ENCODE assay signal across 16 cellular contexts in genomic region chr7:6616854-6617643, GRCh38. TPM values are rescaled to one million over a fixed set of nuclear protein-coding genes. Genes with fewer than 3 reads are reported as not detected.
DNase-seq lines count a peak whose midpoint lies in the region; ATAC-seq lines count a peak whose summit lies in the region.
"Had no signal": no experiment of that assay in that cellular context is flagged by ENCODE, and none has a peak within 500 bp of the region (broad histone marks: within the 10 kb centered on the region; RNA-seq: fewer than 3 reads in every experiment).

No MANE protein-coding gene starts in this region.

- H3K27ac Mint-ChIP-seq in activated naive CD4-positive, alpha-beta T cell treated with anti-CD3 and anti-CD28 coated beads, Interleukin-2, amount 50 U/mL, for 24 hours, result no peak overlapping the region
- peak overlapping the region; percentile 38 for H3K27ac Mint-ChIP-seq in activated naive CD8-positive, alpha-beta T cell
- H3K27ac Mint-ChIP-seq in naive B cell, result peak overlapping the region in 2 of 6 donors; percentile 76 to 83

- peak overlapping the region; percentile 77 for H3K4me3 Mint-ChIP-seq in activated naive CD4-positive, alpha-beta T cell treated with anti-CD3 and anti-CD28 coated beads, Interleukin-2, amount 50 U/mL, for 24 hours
- H3K4me3 Mint-ChIP-seq in activated naive CD8-positive, alpha-beta T cell, result peak overlapping the region; percentile 75
- peak overlapping the region; percentile 55 to 88 (median 77) for H3K4me3 Mint-ChIP-seq in naive B cell

- no peaks in the 10 kb centered on the region for H3K36me3 Mint-ChIP-seq in activated naive CD4-positive, alpha-beta T cell treated with anti-CD3 and anti-CD28 coated beads, Interleukin-2, amount 50 U/mL, for 24 hours
- peaks cover 3% of the 10 kb centered on the region for H3K36me3 Mint-ChIP-seq in activated naive CD8-positive, alpha-beta T cell
- H3K36me3 Mint-ChIP-seq in naive B cell, result peaks cover 0 to 5% of the 10 kb centered on the region in 2 donors

- H3K4me1 Mint-ChIP-seq in activated naive CD4-positive, alpha-beta T cell treated with anti-CD3 and anti-CD28 coated beads, Interleukin-2, amount 50 U/mL, for 24 hours, result peaks cover 45% of the 10 kb centered on the region
- H3K4me1 Mint-ChIP-seq in activated naive CD8-positive, alpha-beta T cell (ENCODE audit: low read depth), result peaks cover 37% of the 10 kb centered on the region
- peaks cover 24 to 46% (median 41%) of the 10 kb centered on the region in 3 donors for H3K4me1 Mint-ChIP-seq in naive B cell

- no peak for DNase-seq in activated naive CD4-positive, alpha-beta T cell treated with Interleukin-2 at 50 U/mL for 16 hours
- no peak for DNase-seq in naive B cell
- no peak for DNase-seq in dedifferentiated amniotic fluid mesenchymal stem cell (ENCODE audit: extremely low spot score)
- no peak for DNase-seq in effector CD4-positive, alpha-beta T cell
- DNase-seq: activated gamma-delta T cell treated with Interleukin-2 at 50 U/mL for 16 hours, brain microvascular endothelial cell, dermis blood vessel endothelial cell, esophagus squamous epithelium, left ventricle myocardium superior, NCI-H2029 treated with DMSO at 0.1 percent for 48 hours, Right ventricle myocardium superior had no signal

- H3K27me3 Mint-ChIP-seq in activated naive CD4-positive, alpha-beta T cell treated with anti-CD3 and anti-CD28 coated beads, Interleukin-2, amount 50 U/mL, for 24 hours, result no peaks in the 10 kb centered on the region
- no peaks in the 10 kb centered on the region for H3K27me3 Mint-ChIP-seq in activated naive CD8-positive, alpha-beta T cell
- H3K27me3 Mint-ChIP-seq in naive B cell, result no peaks in the 10 kb centered on the region

- ATAC-seq in naive B cell (ENCODE audit: low read depth in 2 of 2) (no peak), HG02840 (IDR thresholded peaks at IDR 0.05; ENCODE audit: low FRiP score, unreplicated experiment) (no peak), GM18867 (IDR thresholded peaks at IDR 0.05; ENCODE audit: unreplicated experiment) (no peak)

- no peaks in the 10 kb centered on the region for H3K9me3 Mint-ChIP-seq in activated naive CD4-positive, alpha-beta T cell treated with anti-CD3 and anti-CD28 coated beads, Interleukin-2, amount 50 U/mL, for 24 hours
- no peaks in the 10 kb centered on the region for H3K9me3 Mint-ChIP-seq in activated naive CD8-positive, alpha-beta T cell (ENCODE audit: low read depth)
- peaks cover 0 to 2% (median 0%) of the 10 kb centered on the region in 7 donors for H3K9me3 Mint-ChIP-seq in naive B cell
- H3K9me3 Mint-ChIP-seq: stimulated activated naive CD8-positive, alpha-beta T cell treated with anti-CD3 and anti-CD28 coated beads, Interleukin-15, Interleukin-2, amounts not matched to agents 100 ng/mL and 50 ng/mL, for 24 hours had no signal

RNA-seq across cellular contexts. Expression of gene ZNF853, which starts 1.6 kb away (rescaled TPM):
- 1 to 10 TPM; 1.1 to 4.0 (median 1.7) TPM for polyA plus RNA-seq in naive B cell (ENCODE audit: low read depth in 6 of 6)

RNA-seq across cellular contexts. Expression of gene ZNF316, which starts 20.1 kb away (rescaled TPM):
- polyA plus RNA-seq in naive B cell (ENCODE audit: low read depth in 6 of 6), result 1 to 10 TPM in 5 of 6 donors, under 1 TPM in 1; 0.97 to 5.7 (median 1.8) TPM

RNA-seq across cellular contexts. Expression of gene INTS15, which starts 27.2 kb away (rescaled TPM):
- polyA plus RNA-seq in naive B cell (ENCODE audit: low read depth in 6 of 6), result 10 to 100 TPM; 27.1 to 47.7 (median 34.4) TPM

RNA-seq across cellular contexts. Expression of gene ZDHHC4, which starts 39.8 kb away (rescaled TPM):
- 10 to 100 TPM; 77.9 to 97.7 (median 81.4) TPM for polyA plus RNA-seq in naive B cell (ENCODE audit: low read depth in 6 of 6)
